In genomic region chr20:36399147-36399968, GRCh38 we compare ENCODE assay signal across 8 cellular contexts.
A peak's percentile ranks its signal among the peaks of the same experiment; 100 is the strongest.
DNase-seq lines count a peak whose midpoint lies in the region; ATAC-seq and TF ChIP-seq lines count a peak whose summit lies in the region.

No MANE protein-coding gene starts in this region.

- TF ChIP-seq CTCF in GM12872 (IDR thresholded peaks at IDR 0.05; ENCODE audit: insufficient read depth, low read depth, low read length): peak; percentile 64

- ATAC-seq in stimulated activated naive CD8-positive, alpha-beta T cell treated with anti-CD3 and anti-CD28 coated beads, Interleukin-15, amount 100 ng/mL, for 72 hours: peak; percentile 82
- no peak for ATAC-seq in HG02571 (IDR thresholded peaks at IDR 0.05; ENCODE audit: unreplicated experiment)

- H3K4me1 Mint-ChIP-seq in activated T-cell treated with anti-CD3 and anti-CD28 coated beads, Interleukin-2, amount 50 U/mL, for 24 hours (ENCODE audit: low read depth): peaks cover 2% of the 10 kb centered on the region
- H3K4me1 Mint-ChIP-seq in stimulated activated naive CD8-positive, alpha-beta T cell treated with anti-CD3 and anti-CD28 coated beads, Interleukin-15, amount 100 ng/mL, for 72 hours: no peaks in the 10 kb centered on the region

- H3K27me3 Mint-ChIP-seq in activated T-cell treated with anti-CD3 and anti-CD28 coated beads, Interleukin-2, amount 50 U/mL, for 24 hours: peaks cover 34% of the 10 kb centered on the region
- peaks cover 29% of the 10 kb centered on the region for H3K27me3 Mint-ChIP-seq in stimulated activated naive CD8-positive, alpha-beta T cell treated with anti-CD3 and anti-CD28 coated beads, Interleukin-15, amount 100 ng/mL, for 72 hours

- no peak overlapping the region for H3K4me3 Mint-ChIP-seq in activated T-cell treated with anti-CD3 and anti-CD28 coated beads, Interleukin-2, amount 50 U/mL, for 24 hours
- no peak overlapping the region for H3K4me3 Mint-ChIP-seq in stimulated activated naive CD8-positive, alpha-beta T cell treated with anti-CD3 and anti-CD28 coated beads, Interleukin-15, amount 100 ng/mL, for 72 hours

- no peaks in the 10 kb centered on the region for H3K9me3 Mint-ChIP-seq in activated T-cell treated with anti-CD3 and anti-CD28 coated beads, Interleukin-2, amount 50 U/mL, for 24 hours
- peaks cover 5 to 7% of the 10 kb centered on the region in 2 donors for H3K9me3 Mint-ChIP-seq in stimulated activated naive CD8-positive, alpha-beta T cell treated with anti-CD3 and anti-CD28 coated beads, Interleukin-15, amount 100 ng/mL, for 72 hours

- no peak overlapping the region for H3K27ac Mint-ChIP-seq in activated T-cell treated with anti-CD3 and anti-CD28 coated beads, Interleukin-2, amount 50 U/mL, for 24 hours
- no peak overlapping the region for H3K27ac Mint-ChIP-seq in stimulated activated naive CD8-positive, alpha-beta T cell treated with anti-CD3 and anti-CD28 coated beads, Interleukin-15, amount 100 ng/mL, for 72 hours

- no peaks in the 10 kb centered on the region for H3K36me3 Mint-ChIP-seq in activated T-cell treated with anti-CD3 and anti-CD28 coated beads, Interleukin-2, amount 50 U/mL, for 24 hours (ENCODE audit: low read depth)

- DNase-seq in AG20443 (ENCODE audit: low spot score) (peak; percentile 45), NCI-H510A (lab: John Stamatoyannopoulos, UW) (peak; percentile 25), iPS DF 19.7 (ENCODE audit: low read depth, low spot score) (peak; percentile 94), mucosa of gallbladder (ENCODE audit: low spot score) (no peak)
- peak; percentile 33 for DNase-seq in activated T-cell treated with anti-CD3 and anti-CD28 coated beads, Interleukin-2, amount 50 U/mL, for 24 hours
- DNase-seq in stimulated activated naive CD8-positive, alpha-beta T cell treated with anti-CD3 and anti-CD28 coated beads, Interleukin-15, amount 100 ng/mL, for 72 hours: peak; percentile 43 to 58
